Comparison of ENCODE assay signal across 18 cellular contexts in the genomic region with DNA sequence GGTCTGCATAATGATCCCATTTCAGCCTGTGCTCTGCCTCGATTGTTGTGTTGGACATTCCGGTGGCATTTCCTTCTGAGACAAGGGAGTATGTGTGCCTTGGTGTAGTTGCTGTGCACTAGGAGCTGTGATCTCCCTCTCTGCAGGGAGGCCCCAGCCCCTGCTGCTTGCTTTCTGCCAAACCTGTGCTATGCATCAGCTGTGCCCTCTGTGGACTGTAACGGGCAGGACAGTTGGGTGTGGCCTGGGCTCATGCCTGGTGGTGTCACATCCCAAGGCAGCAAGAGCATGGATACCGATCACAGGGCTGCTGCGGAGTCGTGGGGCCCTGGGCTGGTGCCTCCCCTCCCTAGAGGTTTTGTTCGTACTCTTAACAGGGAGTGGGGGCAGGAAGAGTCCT.
"Had no signal": no experiment of that assay in that cellular context is flagged by ENCODE, and none has a peak within 500 bp of the region (broad histone marks: within the 10 kb centered on the region; RNA-seq: fewer than 3 reads in every experiment).

No MANE protein-coding gene starts in this region.

- H3K27ac Mint-ChIP-seq: activated CD4-positive, alpha-beta T cell treated with anti-CD3 and anti-CD28 coated beads, Interleukin-2, amount 10 ng/mL, durations not matched to agents 7 days and 5 days; activated T-helper 1 cell treated with anti-CD3 and anti-CD28 coated beads, Interleukin-12 subunit alpha, Interleukin-12 subunit beta, Interleukin-2, Interleukin-4 antibody, amounts not matched to agents 30 ng/mL and 10 ng/mL and 1 ng/mL, durations not matched to agents 14 hours and 24 hours and 36 hours; natural killer cell; stimulated activated naive CD8-positive, alpha-beta T cell treated with anti-CD3 and anti-CD28 coated beads, Interleukin-15, Interleukin-2, amounts not matched to agents 100 ng/mL and 50 ng/mL, for 24 hours; type B pancreatic cell had no signal

- FAIRE-seq: islet of Langerhans, small intestine had no signal

- H3K27me3 Mint-ChIP-seq: activated CD4-positive, alpha-beta T cell treated with anti-CD3 and anti-CD28 coated beads, Interleukin-2, amount 10 ng/mL, durations not matched to agents 7 days and 5 days; effector memory CD8-positive, alpha-beta T cell; stimulated activated naive CD8-positive, alpha-beta T cell treated with anti-CD3 and anti-CD28 coated beads, Interleukin-15, Interleukin-2, amounts not matched to agents 100 ng/mL and 50 ng/mL, for 24 hours; type B pancreatic cell had no signal

- H3K27ac ChIP-seq: prostate gland, suprapubic skin had no signal

- DNase-seq: activated CD4-positive, alpha-beta T cell treated with anti-CD3 and anti-CD28 coated beads, Interleukin-2, amount 10 ng/mL, durations not matched to agents 7 days and 5 days; activated CD8-positive, alpha-beta memory T cell treated with anti-CD3 and anti-CD28 coated beads for 24 hours; activated naive CD4-positive, alpha-beta T cell; anterior cingulate cortex; cerebellar nuclear complex; dermis blood vessel endothelial cell; effector memory CD8-positive, alpha-beta T cell; erythroblast; natural killer cell; occipital lobe; right cardiac atrium; small intestine had no signal

- ATAC-seq: effector memory CD8-positive, alpha-beta T cell; natural killer cell; right cardiac atrium had no signal

- H3K4me3 Mint-ChIP-seq: activated CD4-positive, alpha-beta T cell treated with anti-CD3 and anti-CD28 coated beads, Interleukin-2, amount 10 ng/mL, durations not matched to agents 7 days and 5 days; activated T-helper 1 cell treated with anti-CD3 and anti-CD28 coated beads, Interleukin-12 subunit alpha, Interleukin-12 subunit beta, Interleukin-2, Interleukin-4 antibody, amounts not matched to agents 30 ng/mL and 10 ng/mL and 1 ng/mL, durations not matched to agents 14 hours and 24 hours and 36 hours; effector memory CD8-positive, alpha-beta T cell; natural killer cell; stimulated activated naive CD8-positive, alpha-beta T cell treated with anti-CD3 and anti-CD28 coated beads, Interleukin-15, Interleukin-2, amounts not matched to agents 100 ng/mL and 50 ng/mL, for 24 hours; type B pancreatic cell had no signal

- H3K9me3 Mint-ChIP-seq: activated CD4-positive, alpha-beta T cell treated with anti-CD3 and anti-CD28 coated beads, Interleukin-2, amount 10 ng/mL, durations not matched to agents 7 days and 5 days; activated T-helper 1 cell treated with anti-CD3 and anti-CD28 coated beads, Interleukin-12 subunit alpha, Interleukin-12 subunit beta, Interleukin-2, Interleukin-4 antibody, amounts not matched to agents 30 ng/mL and 10 ng/mL and 1 ng/mL, durations not matched to agents 14 hours and 24 hours and 36 hours; effector memory CD8-positive, alpha-beta T cell; natural killer cell; stimulated activated naive CD8-positive, alpha-beta T cell treated with anti-CD3 and anti-CD28 coated beads, Interleukin-15, Interleukin-2, amounts not matched to agents 100 ng/mL and 50 ng/mL, for 24 hours; type B pancreatic cell had no signal

- H3K27me3 ChIP-seq: suprapubic skin had no signal

- H3K9me3 ChIP-seq: prostate gland, suprapubic skin had no signal

- H3K4me3 ChIP-seq: prostate gland, suprapubic skin had no signal
